In genomic region chr6:124149646-124150045, GRCh38 we compare ENCODE assay signal across 6 cellular contexts.
"Had no signal": no experiment of that assay in that cellular context is flagged by ENCODE, and none has a peak within 500 bp of the region (broad histone marks: within the 10 kb centered on the region; RNA-seq: fewer than 3 reads in every experiment).

No MANE protein-coding gene starts in this region.

- H3K27ac ChIP-seq: HL-60 had no signal

- H3K4me3 ChIP-seq: GM23338 had no signal

- DNase-seq: H9, HCEC 1CT, HFFc6, KBM-7 had no signal
